ENCODE assay signal across 14 cellular contexts in the genomic region with DNA sequence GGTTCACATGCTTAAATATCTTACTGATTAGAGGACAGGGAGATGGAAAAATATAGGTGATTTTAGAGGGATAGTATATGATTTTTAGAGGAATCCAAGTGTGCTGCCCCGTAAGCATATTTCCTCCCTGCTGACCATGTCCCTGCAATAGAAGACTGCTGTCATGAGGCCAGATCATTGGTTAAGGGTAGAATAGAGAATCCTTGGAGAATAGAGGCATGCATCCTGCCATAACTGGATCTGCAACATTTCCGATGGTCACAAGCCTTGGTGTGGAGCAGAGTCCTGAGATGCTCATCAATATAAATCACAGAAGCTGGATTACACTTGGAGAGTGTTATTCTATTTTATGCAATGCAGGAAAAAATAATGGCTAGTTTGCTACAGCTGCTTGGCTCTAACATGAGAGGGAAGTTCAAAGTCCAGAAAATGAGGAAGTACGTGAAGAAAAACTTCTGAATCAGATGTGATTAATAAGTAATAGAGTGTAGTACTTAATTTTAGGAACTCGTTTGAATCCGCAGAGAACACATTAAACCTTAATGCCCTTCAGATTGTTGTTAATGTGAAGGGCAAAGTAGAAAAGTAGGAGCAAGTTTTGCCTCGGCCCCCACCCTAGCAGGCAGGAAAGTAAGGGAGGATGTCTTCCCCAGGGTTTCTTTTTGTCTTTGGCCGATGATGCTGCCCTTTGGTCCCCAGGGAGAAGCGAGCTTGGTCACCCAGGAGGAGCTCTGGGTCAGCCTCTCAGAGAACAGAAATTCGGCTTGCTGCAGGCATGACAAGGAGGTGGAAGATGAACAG. TPM values are rescaled to one million over a fixed set of nuclear protein-coding genes. Genes with fewer than 3 reads are reported as not detected.
DNase-seq lines count a peak whose midpoint lies in the region; ATAC-seq and TF ChIP-seq lines count a peak whose summit lies in the region.
"Had no signal": no experiment of that assay in that cellular context is flagged by ENCODE, and none has a peak within 500 bp of the region (broad histone marks: within the 10 kb centered on the region; RNA-seq: fewer than 3 reads in every experiment).

No MANE protein-coding gene starts in this region.

- H3K27ac ChIP-seq in OCI-LY3 (ENCODE audit: low read length) (peak overlapping the region; percentile 80), coronary artery (no peak overlapping the region)
- H3K27ac ChIP-seq: SK-N-MC had no signal

- ATAC-seq in GM18907 (IDR thresholded peaks at IDR 0.05; ENCODE audit: unreplicated experiment), result peak; percentile 47
- peak; percentile 34 for ATAC-seq in HG02610 (IDR thresholded peaks at IDR 0.05; ENCODE audit: unreplicated experiment)
- ATAC-seq in omental fat pad (ENCODE audit: low FRiP score), result peak; percentile 44
- no peak for ATAC-seq in activated T-cell treated with anti-CD3 and anti-CD28 coated beads, Interleukin-2, amount 50 U/mL, for 4 hours
- ATAC-seq: effector memory CD8-positive, alpha-beta T cell had no signal

- no peaks in the 10 kb centered on the region for H4K20me1 ChIP-seq in OCI-LY3 (ENCODE audit: insufficient read depth, low read length)

- H3K9me3 Mint-ChIP-seq in activated T-cell treated with anti-CD3 and anti-CD28 coated beads, Interleukin-2, amount 50 U/mL, for 4 hours, result no peaks in the 10 kb centered on the region
- H3K9me3 Mint-ChIP-seq: effector memory CD8-positive, alpha-beta T cell had no signal

- TF ChIP-seq CTCF in OCI-LY3 (IDR thresholded peaks at IDR 0.05; ENCODE audit: low read depth, low read length) (no peak), omental fat pad (IDR thresholded peaks at IDR 0.05) (no peak), coronary artery (IDR thresholded peaks at IDR 0.05) (no peak)

- H3K36me3 Mint-ChIP-seq in activated T-cell treated with anti-CD3 and anti-CD28 coated beads, Interleukin-2, amount 50 U/mL, for 4 hours (ENCODE audit: insufficient read depth), result no peaks in the 10 kb centered on the region

- peaks cover 17% of the 10 kb centered on the region for H3K27me3 Mint-ChIP-seq in activated T-cell treated with anti-CD3 and anti-CD28 coated beads, Interleukin-2, amount 50 U/mL, for 4 hours (ENCODE audit: low read depth)

- H3K27me3 ChIP-seq in OCI-LY3 (ENCODE audit: low read depth, low read length), result no peaks in the 10 kb centered on the region

- H3K79me2 ChIP-seq in OCI-LY3 (ENCODE audit: low read length), result no peaks in the 10 kb centered on the region

- peaks cover 2% of the 10 kb centered on the region for H3K4me1 Mint-ChIP-seq in activated T-cell treated with anti-CD3 and anti-CD28 coated beads, Interleukin-2, amount 50 U/mL, for 4 hours (ENCODE audit: low read depth)

- peak overlapping the region; percentile 55 for H3K9ac ChIP-seq in OCI-LY3 (ENCODE audit: low read length)

- H2AFZ ChIP-seq in OCI-LY3 (ENCODE audit: low read depth, low read length), result peak overlapping the region; percentile 33; the same call in 1 of the 2 replicates

- DNase-seq in omental fat pad (ENCODE audit: low spot score) (no peak), coronary artery (ENCODE audit: low spot score) (no peak)
- DNase-seq in activated T-cell treated with anti-CD3 and anti-CD28 coated beads, Interleukin-2, amount 50 U/mL, for 4 hours, result no peak
- no peak for DNase-seq in activated naive CD4-positive, alpha-beta T cell treated with Interleukin-2 at 50 U/mL for 16 hours
- no peak for DNase-seq in activated CD4-positive, alpha-beta T cell treated with anti-CD3 and anti-CD28 coated beads for 4 hours
- DNase-seq: activated CD8-positive, alpha-beta memory T cell treated with anti-CD3 and anti-CD28 coated beads for 24 hours; COR-L47; effector memory CD8-positive, alpha-beta T cell had no signal

- peak overlapping the region; percentile 80 for H3K4me2 ChIP-seq in OCI-LY3 (ENCODE audit: low read length)

- H3K4me3 ChIP-seq in OCI-LY3 (ENCODE audit: low read length) (peak overlapping the region; percentile 63), coronary artery (no peak overlapping the region)
- H3K4me3 ChIP-seq: SK-N-MC had no signal

- peaks cover 22% of the 10 kb centered on the region for H3K36me3 ChIP-seq in OCI-LY3 (replicated peaks; ENCODE audit: low read depth, low read length)

- H3K4me3 Mint-ChIP-seq in activated T-cell treated with anti-CD3 and anti-CD28 coated beads, Interleukin-2, amount 50 U/mL, for 4 hours, result no peak overlapping the region
- H3K4me3 Mint-ChIP-seq: effector memory CD8-positive, alpha-beta T cell; HFFc6 had no signal

- H3K4me1 ChIP-seq in OCI-LY3 (ENCODE audit: low read length), result peaks cover 52% of the 10 kb centered on the region

- peaks cover 11% of the 10 kb centered on the region; the same call in 1 of the 2 replicates for H3K9me3 ChIP-seq in OCI-LY3 (ENCODE audit: insufficient read depth, low read length)

RNA-seq across cellular contexts. Expression of a gene that starts 59.4 kb away (rescaled TPM):
- 10 to 100 TPM in 1 of 4 donors, 1 to 10 TPM in 3; 1.9 to 10.2 (median 4.8) TPM for total RNA-seq in omental fat pad
- total RNA-seq in activated T-cell treated with anti-CD3 and anti-CD28 coated beads, Interleukin-2, amount 50 U/mL, for 4 hours, result 1 to 10 TPM; 1.2 to 5.2 (median 3.1) TPM
- total RNA-seq: HFFc6, myocyte had no signal

Comparison
In these comparisons a context has a peak if more than half of its experiments do, and no peak if none do; other contexts are left out.
1. ATAC-seq: peak in GM18907 (single experiment), HG02610 (single experiment) and omental fat pad (single experiment); none in activated T-cell treated with anti-CD3 and anti-CD28 coated beads, Interleukin-2, amount 50 U/mL, for 4 hours (0 of 2).